In genomic region chr1:30049748-30050147, GRCh38 we compare ENCODE assay signal across 27 cellular contexts.
"Had no signal": no experiment of that assay in that cellular context is flagged by ENCODE, and none has a peak within 500 bp of the region (broad histone marks: within the 10 kb centered on the region; RNA-seq: fewer than 3 reads in every experiment).

No MANE protein-coding gene starts in this region.

- H3K9me3 ChIP-seq: adrenal gland had no signal

- H3K4me1 Mint-ChIP-seq: activated CD4-positive, alpha-beta T cell treated with anti-CD3 and anti-CD28 coated beads, Interleukin-2, amount 10 ng/mL, durations not matched to agents 7 days and 5 days; activated naive CD8-positive, alpha-beta T cell treated with anti-CD3 and anti-CD28 coated beads, Interleukin-2, amount 10 ng/mL, durations not matched to agents 7 days and 5 days; T-cell had no signal

- H3K4me3 Mint-ChIP-seq: activated CD4-positive, alpha-beta memory T cell treated with anti-CD3 and anti-CD28 coated beads for 36 hours; activated CD4-positive, alpha-beta T cell treated with anti-CD3 and anti-CD28 coated beads, Interleukin-2, amount 10 ng/mL, durations not matched to agents 7 days and 5 days; activated naive CD4-positive, alpha-beta T cell treated with anti-CD3 and anti-CD28 coated beads for 36 hours; activated naive CD8-positive, alpha-beta T cell treated with anti-CD3 and anti-CD28 coated beads, Interleukin-2, amount 10 ng/mL, durations not matched to agents 7 days and 5 days; activated T-cell treated with anti-CD3 and anti-CD28 coated beads, Interleukin-2, amount 50 U/mL, for 24 hours; activated T-helper 1 cell treated with anti-CD3 and anti-CD28 coated beads, Interleukin-12 subunit alpha, Interleukin-12 subunit beta, Interleukin-2, Interleukin-4 antibody, amounts not matched to agents 30 ng/mL and 10 ng/mL and 1 ng/mL, durations not matched to agents 14 hours and 24 hours and 36 hours; T-cell had no signal

- H3K4me1 ChIP-seq: adrenal gland had no signal

- H3K36me3 ChIP-seq: adrenal gland had no signal

- H3K36me3 Mint-ChIP-seq: activated CD4-positive, alpha-beta memory T cell treated with anti-CD3 and anti-CD28 coated beads for 36 hours; activated naive CD8-positive, alpha-beta T cell treated with anti-CD3 and anti-CD28 coated beads, Interleukin-2, amount 10 ng/mL, durations not matched to agents 7 days and 5 days; T-cell had no signal

- DNase-seq: activated CD4-positive, alpha-beta memory T cell treated with anti-CD3 and anti-CD28 coated beads for 36 hours; activated CD4-positive, alpha-beta T cell treated with anti-CD3 and anti-CD28 coated beads, Interleukin-2, amount 10 ng/mL, durations not matched to agents 7 days and 5 days; activated CD4-positive, CD25-positive, alpha-beta regulatory T cell; activated gamma-delta T cell; activated naive CD4-positive, alpha-beta T cell treated with anti-CD3 and anti-CD28 coated beads for 36 hours; activated naive CD8-positive, alpha-beta T cell treated with anti-CD3 and anti-CD28 coated beads, Interleukin-2, amount 10 ng/mL, durations not matched to agents 7 days and 5 days; activated T-cell treated with anti-CD3 and anti-CD28 coated beads, Interleukin-2, amount 50 U/mL, for 24 hours; anterior cingulate cortex; Kasumi-1; KBM-7; NCI-H146; NCI-H187 treated with DMSO at 0.1 percent for 48 hours; NCI-H345; NCI-H510A; NCI-H526 treated with DMSO at 0.1 percent for 48 hours; NK-92 treated with Interleukin-12 subunit alpha and Interleukin-12 subunit beta, amount 100 ng/mL, for 24 hours; OCI-M1; RPMI8226; T-helper 2 cell; T1000 had no signal

- H3K4me3 ChIP-seq: adrenal gland, SK-N-MC had no signal

- ATAC-seq: Panc1, Right ventricle myocardium inferior, T-cell had no signal

- H3K27me3 ChIP-seq: adrenal gland had no signal

- H3K9me3 Mint-ChIP-seq: activated CD4-positive, alpha-beta memory T cell treated with anti-CD3 and anti-CD28 coated beads for 36 hours; activated CD4-positive, alpha-beta T cell treated with anti-CD3 and anti-CD28 coated beads, Interleukin-2, amount 10 ng/mL, durations not matched to agents 7 days and 5 days; activated naive CD4-positive, alpha-beta T cell treated with anti-CD3 and anti-CD28 coated beads for 36 hours; activated naive CD8-positive, alpha-beta T cell treated with anti-CD3 and anti-CD28 coated beads, Interleukin-2, amount 10 ng/mL, durations not matched to agents 7 days and 5 days; activated T-cell treated with anti-CD3 and anti-CD28 coated beads, Interleukin-2, amount 50 U/mL, for 24 hours; activated T-helper 1 cell treated with anti-CD3 and anti-CD28 coated beads, Interleukin-12 subunit alpha, Interleukin-12 subunit beta, Interleukin-2, Interleukin-4 antibody, amounts not matched to agents 30 ng/mL and 10 ng/mL and 1 ng/mL, durations not matched to agents 14 hours and 24 hours and 36 hours; T-cell had no signal

- H3K27ac Mint-ChIP-seq: activated CD4-positive, alpha-beta memory T cell treated with anti-CD3 and anti-CD28 coated beads for 36 hours; activated CD4-positive, alpha-beta T cell treated with anti-CD3 and anti-CD28 coated beads, Interleukin-2, amount 10 ng/mL, durations not matched to agents 7 days and 5 days; activated naive CD4-positive, alpha-beta T cell treated with anti-CD3 and anti-CD28 coated beads for 36 hours; activated naive CD8-positive, alpha-beta T cell treated with anti-CD3 and anti-CD28 coated beads, Interleukin-2, amount 10 ng/mL, durations not matched to agents 7 days and 5 days; activated T-cell treated with anti-CD3 and anti-CD28 coated beads, Interleukin-2, amount 50 U/mL, for 24 hours; activated T-helper 1 cell treated with anti-CD3 and anti-CD28 coated beads, Interleukin-12 subunit alpha, Interleukin-12 subunit beta, Interleukin-2, Interleukin-4 antibody, amounts not matched to agents 30 ng/mL and 10 ng/mL and 1 ng/mL, durations not matched to agents 14 hours and 24 hours and 36 hours; T-cell had no signal

- H3K27ac ChIP-seq: adrenal gland, SK-N-MC, VCaP had no signal
